ENCODE assay signal across 28 cellular contexts in genomic region chr1:78225153-78225552, GRCh38.
DNase-seq lines count a peak whose midpoint lies in the region; ATAC-seq, FAIRE-seq and TF ChIP-seq lines count a peak whose summit lies in the region.
"Had no signal": no experiment of that assay in that cellular context is flagged by ENCODE, and none has a peak within 500 bp of the region (broad histone marks: within the 10 kb centered on the region; RNA-seq: fewer than 3 reads in every experiment).

No MANE protein-coding gene starts in this region.

- H3K4me3 ChIP-seq in PC-3 (ENCODE audit: low read length) (no peak overlapping the region), OCI-LY7 (ENCODE audit: low read depth, low read length, poor library complexity, severe bottlenecking) (no peak overlapping the region)
- H3K4me3 ChIP-seq: adrenal gland, coronary artery, HAP-1, Peyer's patch, upper lobe of left lung had no signal

- no peak overlapping the region for H3K4me2 ChIP-seq in PC-3 (ENCODE audit: low read length)
- H3K4me2 ChIP-seq in OCI-LY7 (ENCODE audit: low read length) = no peak overlapping the region

- H3K79me2 ChIP-seq in PC-3 (ENCODE audit: low read length) (no peaks in the 10 kb centered on the region), OCI-LY7 (ENCODE audit: insufficient read depth, low read depth, low read length) (no peaks in the 10 kb centered on the region)

- DNase-seq in NCI-H1417 (lab: John Stamatoyannopoulos, UW) (peak in 2 of 3 experiments; percentile 8 to 71), NCI-H1417 treated with DMSO at 0.1 percent for 48 hours (lab: John Stamatoyannopoulos, UW) (no peak), PC-3 (peak; percentile 33), fibroblast of gingiva (ENCODE audit: low read depth) (peak; percentile 22), renal cortical epithelial cell (ENCODE audit: low read depth) (peak; percentile 93), HTR-8/SVneo (ENCODE audit: insufficient read length, low spot score) (no peak), OCI-LY7 (ENCODE audit: low spot score) (no peak)
- DNase-seq: 8988T; activated CD4-positive, alpha-beta T cell treated with anti-CD3 and anti-CD28 coated beads for 4 hours; activated naive CD4-positive, alpha-beta T cell; activated T-cell treated with anti-CD3 and anti-CD28 coated beads, Interleukin-2, amount 50 U/mL, for 4 hours; adrenal gland; CD8-positive, alpha-beta T cell; endodermal cell; left cardiac atrium; mammary epithelial cell; NCI-H2081 treated with DMSO at 0.1 percent for 48 hours; NCI-H510A treated with DMSO at 0.1 percent for 48 hours; NK-92 treated with Interleukin-12 subunit alpha and Interleukin-12 subunit beta, amount 100 ng/mL, for 24 hours; nucleus accumbens; Peyer's patch; small intestine; stimulated activated CD4-positive, alpha-beta T cell treated with anti-CD3 and anti-CD28 coated beads, Interleukin-1b, Interleukin-23, amount 100 ng/mL, for 48 hours; upper lobe of left lung had no signal

- H3K4me1 ChIP-seq in PC-3 (ENCODE audit: insufficient read depth, low read length) (peaks cover 29% of the 10 kb centered on the region), OCI-LY7 (ENCODE audit: insufficient read depth, low read length, poor library complexity, severe bottlenecking) (no peaks in the 10 kb centered on the region)
- H3K4me1 ChIP-seq: adrenal gland, HAP-1, Peyer's patch, upper lobe of left lung had no signal

- no peak overlapping the region for H3K9ac ChIP-seq in PC-3 (ENCODE audit: low read length)

- ATAC-seq in PC-3 (peak; percentile 37; the same call in 1 of the 2 replicates), HG03135 (IDR thresholded peaks at IDR 0.05; ENCODE audit: unreplicated experiment) (no peak)
- ATAC-seq: activated T-cell treated with anti-CD3 and anti-CD28 coated beads, Interleukin-2, amount 50 U/mL, for 4 hours; CD8-positive, alpha-beta T cell; left cardiac atrium had no signal

- H3K9me3 ChIP-seq in PC-3 (ENCODE audit: low read length) = no peaks in the 10 kb centered on the region
- no peaks in the 10 kb centered on the region for H3K9me3 ChIP-seq in OCI-LY7 (ENCODE audit: low read length)
- H3K9me3 ChIP-seq: HAP-1, Peyer's patch had no signal

- intact Hi-C loops in PC-3 (cut with micrococcal nuclease) (no loop called here), OCI-LY7 (cut with micrococcal nuclease; ENCODE audit: unreplicated experiment) (no loop called here)

- H3K27ac ChIP-seq in PC-3 (ENCODE audit: low read length) = no peak overlapping the region
- H3K27ac ChIP-seq in OCI-LY7 (ENCODE audit: low read depth, low read length, poor library complexity, severe bottlenecking) = no peak overlapping the region
- H3K27ac ChIP-seq: adrenal gland, coronary artery, HL-60, upper lobe of left lung had no signal

- H3K36me3 ChIP-seq in PC-3 (ENCODE audit: low read depth, low read length) = no peaks in the 10 kb centered on the region; the same call in 1 of the 2 replicates
- H3K36me3 ChIP-seq in OCI-LY7 (ENCODE audit: insufficient read depth, low read length) = no peaks in the 10 kb centered on the region
- H3K36me3 ChIP-seq: adrenal gland, HAP-1, Peyer's patch, upper lobe of left lung had no signal

- POLR2A ChIA-PET in PC-3 (lab: Charles Lee; ENCODE audit: unreplicated experiment) = no interaction called here
- POLR2A ChIA-PET in OCI-LY7 (lab: Charles Lee) = interaction anchor here (1.0 to 1.5 kb wide), 2 partner anchors 16 to 144 kb away, joined by 3 read pairs; no protein-coding TSS in a partner anchor

- H4K20me1 ChIP-seq in PC-3 (ENCODE audit: low read length) (no peaks in the 10 kb centered on the region), OCI-LY7 (ENCODE audit: insufficient read depth, low read length) (no peaks in the 10 kb centered on the region)

- no peak for FAIRE-seq in HTR-8/SVneo (lab: Jason Lieb, UNC)
- FAIRE-seq: small intestine had no signal

- no TSS peak for BruUV-seq in PC-3 (replicated peaks; lab: Mats Ljungman, UMichigan)
- no TSS peak for BruUV-seq in OCI-LY7 (replicated peaks; lab: Mats Ljungman, UMichigan)

- H3K27me3 ChIP-seq in PC-3 (ENCODE audit: low read length) = no peaks in the 10 kb centered on the region
- H3K27me3 ChIP-seq: adrenal gland, Peyer's patch, upper lobe of left lung had no signal

- H3K9me2 ChIP-seq in PC-3 (replicated peaks; ENCODE audit: low read length) (no peaks in the 10 kb centered on the region), OCI-LY7 (ENCODE audit: insufficient read depth, low read length) (no peaks in the 10 kb centered on the region)

- TF ChIP-seq CTCF in PC-3 (conservative IDR thresholded peaks at IDR 0.05; ENCODE audit: low read depth, low read length) (no peak), OCI-LY7 (conservative IDR thresholded peaks at IDR 0.05; ENCODE audit: low read length) (no peak)

- H3F3A ChIP-seq in PC-3 (ENCODE audit: low read length, unreplicated experiment) = peaks cover 5% of the 10 kb centered on the region

- H2AFZ ChIP-seq in PC-3 (ENCODE audit: low read length) (no peak overlapping the region), OCI-LY7 (ENCODE audit: low read length) (no peak overlapping the region)

- CTCF ChIA-PET in PC-3 (lab: Charles Lee) (no interaction called here), OCI-LY7 (lab: Charles Lee; ENCODE audit: unreplicated experiment) (no interaction called here)

Comparison
In these comparisons a context has a peak if more than half of its experiments do, and no peak if none do; other contexts are left out.
1. DNase-seq: peak in NCI-H1417 (2 of 3), PC-3 (single experiment), fibroblast of gingiva (single experiment) and renal cortical epithelial cell (single experiment); none in NCI-H1417 treated with DMSO at 0.1 percent for 48 hours (single experiment), HTR-8/SVneo (single experiment) and OCI-LY7 (single experiment).